In the genomic region with DNA sequence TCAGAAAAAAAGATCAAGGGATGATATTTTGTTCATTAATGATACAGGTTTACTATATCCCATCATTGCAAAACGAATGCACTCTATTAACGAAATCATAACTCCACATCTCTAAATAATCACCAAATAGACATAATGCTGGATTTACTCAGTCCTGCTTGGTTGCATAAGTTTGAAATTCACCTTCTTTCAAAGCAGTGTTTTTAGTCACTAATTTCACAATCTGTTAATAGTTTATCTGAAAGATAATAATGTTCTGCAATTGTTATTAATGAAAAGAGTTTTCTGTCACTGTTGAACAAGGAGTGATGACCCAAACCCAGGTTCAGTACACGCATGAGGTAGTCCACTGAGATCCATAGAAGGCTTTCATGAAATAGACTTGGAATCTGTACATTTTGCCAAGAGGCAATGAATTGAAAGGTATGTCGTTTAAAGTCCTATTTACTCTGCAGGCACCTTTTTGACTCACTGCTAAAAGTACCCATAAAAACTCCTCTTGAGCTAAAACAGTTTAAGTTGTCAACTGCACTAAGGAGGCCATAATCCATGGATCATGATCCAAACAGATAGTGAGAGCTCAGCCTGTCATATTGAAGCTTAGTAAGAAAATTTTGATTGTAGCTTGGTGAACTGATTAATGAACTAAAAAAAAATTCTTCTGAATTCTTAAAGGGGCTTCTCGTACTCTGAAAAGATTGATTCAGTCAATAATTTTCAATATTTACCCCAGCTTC, we compare ENCODE assay signal across 9 cellular contexts.
DNase-seq lines count a peak whose midpoint lies in the region; ATAC-seq and TF ChIP-seq lines count a peak whose summit lies in the region.
"Had no signal": no experiment of that assay in that cellular context is flagged by ENCODE, and none has a peak within 500 bp of the region (broad histone marks: within the 10 kb centered on the region; RNA-seq: fewer than 3 reads in every experiment).

No MANE protein-coding gene starts in this region.

- H3K36me3 Mint-ChIP-seq in CD8-positive, alpha-beta T cell, result peaks cover 4% of the 10 kb centered on the region
- H3K36me3 Mint-ChIP-seq in activated CD8-positive, alpha-beta T cell treated with anti-CD3 and anti-CD28 coated beads for 36 hours (ENCODE audit: low read depth), result peaks cover 3% of the 10 kb centered on the region
- peaks cover 0 to 6% of the 10 kb centered on the region in 2 donors for H3K36me3 Mint-ChIP-seq in naive B cell

- no peaks in the 10 kb centered on the region for H3K9me3 Mint-ChIP-seq in CD8-positive, alpha-beta T cell
- H3K9me3 Mint-ChIP-seq in activated CD8-positive, alpha-beta T cell treated with anti-CD3 and anti-CD28 coated beads for 36 hours, result no peaks in the 10 kb centered on the region
- H3K9me3 Mint-ChIP-seq in naive B cell, result no peaks in the 10 kb centered on the region

- TF ChIP-seq CTCF in CD8-positive, alpha-beta T cell (IDR thresholded peaks at IDR 0.05), result no peak
- no peak for TF ChIP-seq CTCF in activated CD8-positive, alpha-beta T cell treated with anti-CD3 and anti-CD28 coated beads for 36 hours (IDR thresholded peaks at IDR 0.05)

- H3K4me1 Mint-ChIP-seq in CD8-positive, alpha-beta T cell (ENCODE audit: low read depth), result peaks cover 76% of the 10 kb centered on the region
- peaks cover 75% of the 10 kb centered on the region for H3K4me1 Mint-ChIP-seq in activated CD8-positive, alpha-beta T cell treated with anti-CD3 and anti-CD28 coated beads for 36 hours (ENCODE audit: low read depth)
- H3K4me1 Mint-ChIP-seq in naive B cell, result peaks cover 49 to 75% (median 70%) of the 10 kb centered on the region in 3 donors

- H3K4me3 Mint-ChIP-seq in CD8-positive, alpha-beta T cell, result peak overlapping the region; percentile 83
- peak overlapping the region; percentile 76 for H3K4me3 Mint-ChIP-seq in activated CD8-positive, alpha-beta T cell treated with anti-CD3 and anti-CD28 coated beads for 36 hours
- H3K4me3 Mint-ChIP-seq in naive B cell, result peak overlapping the region in 7 of 8 donors; percentile 66 to 88 (median 81)

- no peaks in the 10 kb centered on the region for H3K27me3 Mint-ChIP-seq in CD8-positive, alpha-beta T cell (ENCODE audit: low read depth)
- no peaks in the 10 kb centered on the region for H3K27me3 Mint-ChIP-seq in activated CD8-positive, alpha-beta T cell treated with anti-CD3 and anti-CD28 coated beads for 36 hours
- no peaks in the 10 kb centered on the region for H3K27me3 Mint-ChIP-seq in naive B cell

- peak overlapping the region; percentile 54 for H3K4me3 ChIP-seq in CD8-positive, alpha-beta T cell (ENCODE audit: low read depth, low read length)

- H3K9me3 ChIP-seq in CD8-positive, alpha-beta T cell (ENCODE audit: low read length), result no peaks in the 10 kb centered on the region

- in situ Hi-C loops in G401 (cut with HindIII; ENCODE audit: low sequenced_read_pairs), result no loop called here

- POLR2A ChIA-PET in CD8-positive, alpha-beta T cell (lab: Charles Lee), result interaction anchor here (0.7 to 2.7 kb wide), 11 partner anchors 9 to 116 kb away, joined by 3 to 20 read pairs (median 4); partner anchors contain the start of gene MBNL1
- POLR2A ChIA-PET in activated CD8-positive, alpha-beta T cell treated with anti-CD3 and anti-CD28 coated beads for 36 hours (lab: Charles Lee), result interaction anchor here (1.0 to 2.1 kb wide), 5 partner anchors 50 to 76 kb away, joined by 4 to 12 read pairs (median 5); partner anchors contain the start of gene MBNL1

- H3K36me3 ChIP-seq in CD8-positive, alpha-beta T cell (ENCODE audit: insufficient read depth, low read length), result no peaks in the 10 kb centered on the region

- no peaks in the 10 kb centered on the region for H3K27me3 ChIP-seq in CD8-positive, alpha-beta T cell (ENCODE audit: insufficient read depth, low read length)

- H3K27ac ChIP-seq in CD8-positive, alpha-beta T cell (ENCODE audit: low read depth, low read length), result peak overlapping the region; percentile 62

- CTCF ChIA-PET in CD8-positive, alpha-beta T cell (lab: Charles Lee), result interaction anchor here (0.6 to 2.0 kb wide), 8 partner anchors 8 to 249 kb away, joined by 3 to 7 read pairs (median 4); no protein-coding TSS in a partner anchor
- CTCF ChIA-PET in activated CD8-positive, alpha-beta T cell treated with anti-CD3 and anti-CD28 coated beads for 36 hours (lab: Charles Lee), result interaction anchor here (0.7 to 1.5 kb wide), 9 partner anchors 9 to 251 kb away, joined by 3 to 12 read pairs (median 3); no protein-coding TSS in a partner anchor

- ATAC-seq in CD8-positive, alpha-beta T cell, result peak; percentile 8
- ATAC-seq in HG02642 (IDR thresholded peaks at IDR 0.05; ENCODE audit: poor library complexity, unreplicated experiment) (peak; percentile 13), naive B cell (ENCODE audit: low read depth in 2 of 2) (no peak), Right ventricle myocardium inferior (no peak), GM21717 (IDR thresholded peaks at IDR 0.05; ENCODE audit: unreplicated experiment) (no peak)
- peak; percentile 7 for ATAC-seq in activated CD8-positive, alpha-beta T cell treated with anti-CD3 and anti-CD28 coated beads for 36 hours

- no peak for DNase-seq in CD8-positive, alpha-beta T cell
- DNase-seq in activated CD8-positive, alpha-beta T cell treated with anti-CD3 and anti-CD28 coated beads for 36 hours, result no peak
- DNase-seq in naive B cell, result no peak
- no peak for DNase-seq in DMS153 treated with DMSO at 0.1 percent for 48 hours (lab: John Stamatoyannopoulos, UW; ENCODE audit: unreplicated experiment)
- no peak for DNase-seq in G401 (ENCODE audit: low spot score)
- DNase-seq in Right ventricle myocardium inferior (ENCODE audit: missing footprints), result no peak
- DNase-seq: NCI-H2171 had no signal

- intact Hi-C loops in CD8-positive, alpha-beta T cell (cut with DNase I, micrococcal nuclease), result loop anchor here (2.0 to 5.0 kb wide), 4 partner anchors 14 to 104 kb away; partner anchors contain the start of gene MBNL1 (in 1 of the 2)
- intact Hi-C loops in activated CD8-positive, alpha-beta T cell treated with anti-CD3 and anti-CD28 coated beads for 36 hours (cut with micrococcal nuclease), result loop anchor here (2.0 kb wide), 1 partner anchor 50 kb away; no protein-coding TSS in a partner anchor
- intact Hi-C loops in Right ventricle myocardium inferior (cut with DNase I), result no loop called here

- H3K27ac Mint-ChIP-seq in CD8-positive, alpha-beta T cell, result peak overlapping the region; percentile 90
- peak overlapping the region; percentile 94 for H3K27ac Mint-ChIP-seq in activated CD8-positive, alpha-beta T cell treated with anti-CD3 and anti-CD28 coated beads for 36 hours
- peak overlapping the region; percentile 4 to 95 (median 79) for H3K27ac Mint-ChIP-seq in naive B cell

- peaks cover 59% of the 10 kb centered on the region for H3K4me1 ChIP-seq in CD8-positive, alpha-beta T cell (ENCODE audit: insufficient read depth, low read length)

Comparison
In these comparisons a context has a peak if more than half of its experiments do, and no peak if none do; other contexts are left out.
1. ATAC-seq: peak in CD8-positive, alpha-beta T cell (single experiment), HG02642 (single experiment) and activated CD8-positive, alpha-beta T cell treated with anti-CD3 and anti-CD28 coated beads for 36 hours (single experiment); none in naive B cell (0 of 2), Right ventricle myocardium inferior (single experiment) and GM21717 (single experiment).
2. Peak in every context shown above with its lines, with median percentiles within 50 percentile points of each other: H3K27ac Mint-ChIP-seq and H3K4me3 Mint-ChIP-seq.